In the genomic region with DNA sequence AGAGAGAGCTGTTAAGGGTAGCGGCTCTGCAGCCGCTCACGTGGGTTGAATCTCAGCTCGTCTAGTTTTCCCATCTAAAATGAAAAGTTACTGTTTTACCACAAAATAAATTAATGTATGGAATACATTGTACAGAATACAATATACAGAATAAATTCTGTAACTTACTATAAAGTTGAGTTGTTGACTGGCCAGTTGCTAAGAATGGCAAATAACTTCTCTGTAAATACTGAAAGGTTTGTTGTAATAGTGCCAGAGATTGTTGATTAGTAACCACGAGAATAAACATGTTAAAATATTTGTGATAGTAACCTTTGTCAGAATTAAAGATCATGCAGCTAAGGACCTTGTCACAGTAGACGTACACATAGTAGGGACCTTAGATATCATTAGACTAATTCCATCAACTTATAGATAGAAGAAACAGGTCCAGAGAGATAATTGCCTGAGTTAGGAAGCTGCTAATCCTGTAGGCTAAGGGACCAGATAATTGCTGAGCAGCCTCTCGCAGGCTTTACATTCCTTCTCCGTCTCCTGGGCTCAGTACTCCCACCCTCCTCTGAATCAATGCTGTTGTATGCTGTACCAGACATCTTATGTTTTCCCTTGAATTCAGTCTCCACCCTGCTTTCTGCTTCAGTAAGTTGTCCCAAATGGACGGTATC, we compare ENCODE assay signal across 8 cellular contexts. TPM values are rescaled to one million over a fixed set of nuclear protein-coding genes. Genes with fewer than 3 reads are reported as not detected.
DNase-seq lines count a peak whose midpoint lies in the region; ATAC-seq and TF ChIP-seq lines count a peak whose summit lies in the region.

No MANE protein-coding gene starts in this region.

- H3K4me3 Mint-ChIP-seq in activated CD4-positive, alpha-beta T cell treated with anti-CD3 and anti-CD28 coated beads for 36 hours, result peak overlapping the region; percentile 75
- peak overlapping the region; percentile 91 for H3K4me3 Mint-ChIP-seq in activated CD4-positive, alpha-beta memory T cell treated with anti-CD3 and anti-CD28 coated beads for 36 hours

- POLR2A ChIA-PET in activated CD4-positive, alpha-beta T cell treated with anti-CD3 and anti-CD28 coated beads for 36 hours (lab: Charles Lee), result interaction anchor here (1.9 kb wide), 1 partner anchor 26 kb away, joined by 8 read pairs; a partner anchor contains a TSS
- POLR2A ChIA-PET in activated CD4-positive, alpha-beta memory T cell treated with anti-CD3 and anti-CD28 coated beads for 36 hours (lab: Charles Lee), result interaction anchor here (0.7 to 14.8 kb wide), 4 partner anchors 9 to 77 kb away, joined by 5 to 209 read pairs (median 7); a partner anchor contains a TSS

- H3K27ac ChIP-seq in iPS-20b (ENCODE audit: low read length), result no peak overlapping the region
- peak overlapping the region; percentile 98 for H3K27ac ChIP-seq in suprapubic skin

- H3K36me3 Mint-ChIP-seq in activated CD4-positive, alpha-beta T cell treated with anti-CD3 and anti-CD28 coated beads for 36 hours (ENCODE audit: low read depth), result peaks cover 14% of the 10 kb centered on the region
- H3K36me3 Mint-ChIP-seq in activated CD4-positive, alpha-beta memory T cell treated with anti-CD3 and anti-CD28 coated beads for 36 hours, result peaks cover 9% of the 10 kb centered on the region

- peaks cover 42% of the 10 kb centered on the region for H3K4me1 Mint-ChIP-seq in activated CD4-positive, alpha-beta T cell treated with anti-CD3 and anti-CD28 coated beads for 36 hours
- H3K4me1 Mint-ChIP-seq in activated CD4-positive, alpha-beta memory T cell treated with anti-CD3 and anti-CD28 coated beads for 36 hours (ENCODE audit: low read depth), result peaks cover 37% of the 10 kb centered on the region

- H3K36me3 ChIP-seq in iPS-20b (ENCODE audit: insufficient read depth, low read depth, low read length), result no peaks in the 10 kb centered on the region
- no peaks in the 10 kb centered on the region for H3K36me3 ChIP-seq in suprapubic skin

- ATAC-seq in activated CD4-positive, alpha-beta T cell treated with anti-CD3 and anti-CD28 coated beads for 36 hours, result no peak
- ATAC-seq in GM21529 (IDR thresholded peaks at IDR 0.05; ENCODE audit: unreplicated experiment), result no peak

- H3K27me3 ChIP-seq in iPS-20b (ENCODE audit: insufficient read depth, low read length) (no peaks in the 10 kb centered on the region), suprapubic skin (no peaks in the 10 kb centered on the region)

- H3K9me3 ChIP-seq in iPS-20b (ENCODE audit: insufficient read depth, low read depth, low read length), result no peaks in the 10 kb centered on the region
- no peaks in the 10 kb centered on the region for H3K9me3 ChIP-seq in suprapubic skin

- no peak for TF ChIP-seq EP300 in suprapubic skin (IDR thresholded peaks at IDR 0.05)

- H3K27me3 Mint-ChIP-seq in activated CD4-positive, alpha-beta T cell treated with anti-CD3 and anti-CD28 coated beads for 36 hours, result no peaks in the 10 kb centered on the region
- H3K27me3 Mint-ChIP-seq in activated CD4-positive, alpha-beta memory T cell treated with anti-CD3 and anti-CD28 coated beads for 36 hours, result no peaks in the 10 kb centered on the region

- H3K9me3 Mint-ChIP-seq in activated CD4-positive, alpha-beta T cell treated with anti-CD3 and anti-CD28 coated beads for 36 hours (ENCODE audit: low read depth), result no peaks in the 10 kb centered on the region
- no peaks in the 10 kb centered on the region for H3K9me3 Mint-ChIP-seq in activated CD4-positive, alpha-beta memory T cell treated with anti-CD3 and anti-CD28 coated beads for 36 hours

- intact Hi-C loops in activated CD4-positive, alpha-beta T cell treated with anti-CD3 and anti-CD28 coated beads for 36 hours (cut with DNase I, micrococcal nuclease), result loop anchor here in 1 of 2 experiments (1.0 kb wide), 1 partner anchor 26 kb away; a partner anchor contains a TSS
- intact Hi-C loops in activated CD4-positive, alpha-beta memory T cell treated with anti-CD3 and anti-CD28 coated beads for 36 hours (cut with micrococcal nuclease), result no loop called here

- H3K9ac ChIP-seq in iPS-20b (ENCODE audit: low read depth, low read length), result peak overlapping the region; percentile 87; the same call in 1 of the 2 replicates

- TF ChIP-seq POLR2A in suprapubic skin (IDR thresholded peaks at IDR 0.05), result no peak

- H3K27ac Mint-ChIP-seq in activated CD4-positive, alpha-beta T cell treated with anti-CD3 and anti-CD28 coated beads for 36 hours, result peak overlapping the region; percentile 68
- peak overlapping the region; percentile 40 for H3K27ac Mint-ChIP-seq in activated CD4-positive, alpha-beta memory T cell treated with anti-CD3 and anti-CD28 coated beads for 36 hours

- no peak for TF ChIP-seq CTCF in suprapubic skin (IDR thresholded peaks at IDR 0.05)

- H3K4me3 ChIP-seq in iPS-20b (ENCODE audit: low read length), result peak overlapping the region; percentile 92
- peak overlapping the region; percentile 54 for H3K4me3 ChIP-seq in suprapubic skin

- CTCF ChIA-PET in activated CD4-positive, alpha-beta T cell treated with anti-CD3 and anti-CD28 coated beads for 36 hours (lab: Charles Lee), result interaction anchor here (0.5 to 1.6 kb wide), 8 partner anchors 12 to 905 kb away, joined by 3 to 7 read pairs (median 4); no protein-coding TSS in a partner anchor
- CTCF ChIA-PET in activated CD4-positive, alpha-beta memory T cell treated with anti-CD3 and anti-CD28 coated beads for 36 hours (lab: Charles Lee), result interaction anchor here (0.6 to 2.4 kb wide), 6 partner anchors 10 to 1853 kb away, joined by 3 to 16 read pairs (median 4); no protein-coding TSS in a partner anchor

- peaks cover 18% of the 10 kb centered on the region for H3K4me1 ChIP-seq in iPS-20b (ENCODE audit: insufficient read depth, low read length)
- H3K4me1 ChIP-seq in suprapubic skin, result peaks cover 40% of the 10 kb centered on the region

- WGBS in suprapubic skin, result 19% methylated on average over 9 of the region's 9 CpGs

- no peak for DNase-seq in activated CD4-positive, alpha-beta T cell treated with anti-CD3 and anti-CD28 coated beads for 36 hours
- no peak for DNase-seq in activated CD4-positive, alpha-beta T cell treated with anti-CD3 and anti-CD28 coated beads for 1 hour
- no peak for DNase-seq in activated CD4-positive, alpha-beta memory T cell treated with anti-CD3 and anti-CD28 coated beads for 36 hours
- DNase-seq in suprapubic skin (ENCODE audit: low spot score in 2 of 2) (no peak), cortex of kidney (lab: John Stamatoyannopoulos, UW) (no peak), activated gamma-delta T cell treated with Interleukin-2 at 50 U/mL for 16 hours (no peak)

RNA-seq across cellular contexts. Expression of a gene that starts 0.6 kb away (rescaled TPM):
- total RNA-seq in activated CD4-positive, alpha-beta T cell treated with anti-CD3 and anti-CD28 coated beads for 36 hours, result 10 to 100 TPM; 25.8 to 36.4 TPM
- total RNA-seq in activated CD4-positive, alpha-beta memory T cell treated with anti-CD3 and anti-CD28 coated beads for 36 hours, result 10 to 100 TPM; 31.6 to 32.7 TPM
- 1 to 10 TPM; 2.3 to 9.0 (median 6.8) TPM for total RNA-seq in suprapubic skin

RNA-seq across cellular contexts. Expression of a gene that starts 4.9 kb away (rescaled TPM):
- total RNA-seq in activated CD4-positive, alpha-beta T cell treated with anti-CD3 and anti-CD28 coated beads for 36 hours, result 100 to 1,000 TPM; 145 to 186 TPM
- total RNA-seq in activated CD4-positive, alpha-beta memory T cell treated with anti-CD3 and anti-CD28 coated beads for 36 hours, result 100 to 1,000 TPM; 172 to 183 TPM
- total RNA-seq in suprapubic skin, result 10 to 100 TPM; 25.2 to 31.0 (median 29.2) TPM

RNA-seq across cellular contexts. Expression of a gene that starts 18.5 kb away (rescaled TPM):
- 10 to 100 TPM; 34.5 to 36.7 TPM for total RNA-seq in activated CD4-positive, alpha-beta T cell treated with anti-CD3 and anti-CD28 coated beads for 36 hours
- 10 to 100 TPM; 33.1 to 35.3 TPM for total RNA-seq in activated CD4-positive, alpha-beta memory T cell treated with anti-CD3 and anti-CD28 coated beads for 36 hours
- total RNA-seq in suprapubic skin, result 10 to 100 TPM; 24.3 to 48.5 (median 33.7) TPM

RNA-seq across cellular contexts. Expression of a gene that starts 25.7 kb away (rescaled TPM):
- total RNA-seq in activated CD4-positive, alpha-beta T cell treated with anti-CD3 and anti-CD28 coated beads for 36 hours, result 100 to 1,000 TPM in 1 of 2 experiments, 10 to 100 TPM in 1; 92.0 to 101 TPM
- total RNA-seq in activated CD4-positive, alpha-beta memory T cell treated with anti-CD3 and anti-CD28 coated beads for 36 hours, result 10 to 100 TPM; 79.5 to 88.7 TPM
- total RNA-seq in suprapubic skin, result 10 to 100 TPM; 10.4 to 27.0 (median 16.3) TPM

RNA-seq across cellular contexts. Expression of a gene that starts 28.8 kb away (rescaled TPM):
- total RNA-seq in activated CD4-positive, alpha-beta T cell treated with anti-CD3 and anti-CD28 coated beads for 36 hours, result 1,000 to 10,000 TPM; 1,569 to 1,746 TPM
- total RNA-seq in activated CD4-positive, alpha-beta memory T cell treated with anti-CD3 and anti-CD28 coated beads for 36 hours, result 1,000 to 10,000 TPM; 1,695 to 1,719 TPM
- total RNA-seq in suprapubic skin, result 100 to 1,000 TPM; 166 to 348 (median 244) TPM

Comparison
In these comparisons a context has a peak if more than half of its experiments do, and no peak if none do; other contexts are left out.
1. RNA of a gene that starts 4.9 kb away (total RNA-seq): 145 to 186 TPM in activated CD4-positive, alpha-beta T cell treated with anti-CD3 and anti-CD28 coated beads for 36 hours and 172 to 183 TPM in activated CD4-positive, alpha-beta memory T cell treated with anti-CD3 and anti-CD28 coated beads for 36 hours; 25.2 to 31.0 TPM in suprapubic skin; every median in the first group is over 4 times any median in the second.